In the genomic region with DNA sequence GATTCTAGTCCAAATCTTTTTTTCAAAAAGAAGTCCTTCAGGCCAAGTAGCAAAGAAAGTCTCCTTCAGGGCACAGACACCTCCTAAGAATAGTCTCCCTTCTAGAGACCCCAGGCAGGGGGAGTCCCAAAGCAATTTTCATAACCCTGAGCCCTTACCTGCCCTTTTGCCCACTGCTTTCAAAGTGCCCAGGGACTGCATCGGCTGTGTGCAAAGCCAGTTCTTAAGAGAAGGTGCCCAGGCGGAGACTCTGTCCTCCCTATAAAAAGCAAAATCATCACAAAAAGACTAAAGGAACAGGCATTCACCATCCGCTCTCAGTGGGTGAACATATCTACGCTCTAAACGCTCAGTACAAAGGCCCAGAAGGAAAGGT, we compare ENCODE assay signal across 1 cellular context.
TF ChIP-seq lines count a peak whose summit lies in the region.

No MANE protein-coding gene starts in this region.

TF ChIP-seq in SK-N-SH, 30 proteins besides CTCF, POLR2A, EP300 and RAD21 (continued from another document):
- TF ChIP-seq ZBTB33 (IDR thresholded peaks at IDR 0.05; ENCODE audit: borderline replicate concordance, low read depth) (no peak), FOXM1 (IDR thresholded peaks at IDR 0.05; ENCODE audit: low read depth) (no peak), TCF12 (IDR thresholded peaks at IDR 0.05) (no peak), NRF1 (IDR thresholded peaks at IDR 0.05; ENCODE audit: low read depth, low read length) (no peak), USF1 (IDR thresholded peaks at IDR 0.05; ENCODE audit: borderline replicate concordance, low read depth) (no peak)
